Comparison of ENCODE assay signal across 9 cellular contexts in the genomic region with DNA sequence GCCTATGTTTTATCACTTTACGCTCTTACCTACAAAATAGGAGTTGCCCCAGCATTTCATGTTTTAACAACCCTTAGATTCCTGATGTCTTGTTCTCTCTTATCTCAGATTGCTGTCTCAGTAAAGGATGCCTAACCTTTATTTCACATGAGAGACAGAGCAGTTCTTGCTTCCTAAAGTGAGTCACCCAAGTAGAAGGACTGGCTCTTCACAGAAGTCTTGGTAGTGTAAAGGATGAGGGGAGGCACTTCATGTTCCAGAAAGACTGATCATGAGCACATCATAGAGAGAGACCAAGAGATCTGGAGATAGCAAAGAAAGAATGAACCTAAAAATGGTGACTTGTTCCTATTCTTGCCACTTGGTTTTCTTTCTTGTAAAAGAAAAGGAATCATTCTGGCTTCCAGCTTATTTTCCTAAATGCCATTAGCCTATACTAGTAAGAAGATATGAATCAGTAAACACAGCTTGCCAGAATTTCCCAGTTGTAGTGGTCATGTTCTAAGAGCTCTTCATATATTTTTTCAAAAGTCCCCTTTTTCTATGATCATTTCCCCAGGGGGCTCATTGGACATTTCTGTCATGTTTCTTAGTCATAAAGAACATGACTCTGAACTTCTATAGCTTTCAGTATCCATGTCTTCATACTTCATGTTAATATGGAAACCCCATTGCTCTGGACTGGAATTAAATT. TPM values are rescaled to one million over a fixed set of nuclear protein-coding genes. Genes with fewer than 3 reads are reported as not detected.
DNase-seq lines count a peak whose midpoint lies in the region; ATAC-seq, FAIRE-seq and TF ChIP-seq lines count a peak whose summit lies in the region.
"Had no signal": no experiment of that assay in that cellular context is flagged by ENCODE, and none has a peak within 500 bp of the region (broad histone marks: within the 10 kb centered on the region; RNA-seq: fewer than 3 reads in every experiment).

No MANE protein-coding gene starts in this region.

- H3K4me1 Mint-ChIP-seq in astrocyte (ENCODE audit: low read depth, unreplicated experiment) (peaks cover 13% of the 10 kb centered on the region), endodermal cell (no peaks in the 10 kb centered on the region)

- no peaks in the 10 kb centered on the region for H3K9me3 Mint-ChIP-seq in astrocyte (ENCODE audit: unreplicated experiment)
- no peaks in the 10 kb centered on the region for H3K9me3 Mint-ChIP-seq in endodermal cell

- H3K4me3 ChIP-seq in astrocyte (ENCODE audit: insufficient read depth, low read depth, low read length) (no peak overlapping the region), endodermal cell (ENCODE audit: low read length) (no peak overlapping the region)

- no peaks in the 10 kb centered on the region for H3K79me2 ChIP-seq in astrocyte (ENCODE audit: insufficient read depth, low read length)

- no peak for TF ChIP-seq CTCF in astrocyte (IDR thresholded peaks at IDR 0.05; ENCODE audit: insufficient read depth, low read depth, low read length)
- no peak for TF ChIP-seq CTCF in endodermal cell (conservative IDR thresholded peaks at IDR 0.05)

- no peak overlapping the region for H3K27ac ChIP-seq in astrocyte (ENCODE audit: low read depth, low read length)
- no peak overlapping the region for H3K27ac ChIP-seq in endodermal cell (ENCODE audit: low read depth, low read length)

- H3K27ac Mint-ChIP-seq in astrocyte (ENCODE audit: unreplicated experiment) (no peak overlapping the region), endodermal cell (no peak overlapping the region)

- H3K4me3 Mint-ChIP-seq in astrocyte (ENCODE audit: unreplicated experiment) (no peak overlapping the region), endodermal cell (no peak overlapping the region)

- H3K4me1 ChIP-seq in astrocyte (ENCODE audit: insufficient read depth, low read length), result peaks cover 7% of the 10 kb centered on the region
- no peaks in the 10 kb centered on the region for H3K4me1 ChIP-seq in endodermal cell (ENCODE audit: control insufficient read depth, insufficient read depth, low read length)

- H3K27me3 Mint-ChIP-seq in astrocyte (ENCODE audit: low read depth, unreplicated experiment) (no peaks in the 10 kb centered on the region), endodermal cell (ENCODE audit: insufficient read depth) (no peaks in the 10 kb centered on the region)

- H3K36me3 Mint-ChIP-seq in astrocyte (ENCODE audit: low read depth, unreplicated experiment), result peaks cover 3% of the 10 kb centered on the region
- H3K36me3 Mint-ChIP-seq in endodermal cell (ENCODE audit: low read depth), result no peaks in the 10 kb centered on the region

- ATAC-seq in GM19452 (IDR thresholded peaks at IDR 0.05; ENCODE audit: unreplicated experiment), result peak; percentile 85
- ATAC-seq in HG03064 (IDR thresholded peaks at IDR 0.05; ENCODE audit: low read depth, unreplicated experiment), result peak; percentile 89
- ATAC-seq: esophagus mucosa had no signal

- H3K27me3 ChIP-seq in astrocyte (ENCODE audit: insufficient read depth, low read length) (no peaks in the 10 kb centered on the region), endodermal cell (ENCODE audit: control insufficient read depth, insufficient read depth, low read length, poor library complexity, severe bottlenecking) (no peaks in the 10 kb centered on the region)

- H3K9ac ChIP-seq in astrocyte (ENCODE audit: low read length) (no peak overlapping the region), endodermal cell (ENCODE audit: extremely low read depth, low read length, poor library complexity, severe bottlenecking) (no peak overlapping the region)

- DNase-seq in EL, result peak; percentile 48
- DNase-seq in astrocyte (ENCODE audit: low read depth), result peak; percentile 52
- DNase-seq in SW480 (ENCODE audit: low spot score), result no peak
- DNase-seq in endodermal cell, result no peak
- no peak for DNase-seq in 8988T
- DNase-seq in hypothalamus (lab: John Stamatoyannopoulos, UW), result no peak

- no peak overlapping the region for H2AFZ ChIP-seq in astrocyte (ENCODE audit: low read depth, low read length)

- peak; percentile 73 for FAIRE-seq in astrocyte (lab: Jason Lieb, UNC)

- H4K20me1 ChIP-seq in astrocyte (ENCODE audit: insufficient read depth, low read length), result no peaks in the 10 kb centered on the region

- H3K9me3 ChIP-seq in astrocyte (ENCODE audit: insufficient read depth, low read depth, low read length) (no peaks in the 10 kb centered on the region), endodermal cell (ENCODE audit: control insufficient read depth, low read length) (no peaks in the 10 kb centered on the region)

- 100% methylated on average over 1 of the region's 1 CpG for WGBS in endodermal cell (ENCODE audit: insufficient coverage in 1 of 2, insufficient read length in 1 of 2), 2 experiments

- H3K36me3 ChIP-seq in astrocyte (ENCODE audit: insufficient read depth, low read length) (no peaks in the 10 kb centered on the region), endodermal cell (ENCODE audit: control insufficient read depth, insufficient read depth, low read length) (no peaks in the 10 kb centered on the region)

- H3K4me2 ChIP-seq in astrocyte (ENCODE audit: low read length), result peak overlapping the region; percentile 46

RNA-seq across cellular contexts. Expression of a gene that starts 54.9 kb away (rescaled TPM):
- total RNA-seq in astrocyte (27.4 and 33.8 TPM in 2 replicates), endodermal cell (10 to 100 TPM; 15.2 to 16.5 TPM)
- 28.2 TPM for polyA plus RNA-seq in endodermal cell (2013, experiment 1 of 2)
- 26.1 TPM for polyA plus RNA-seq in endodermal cell (2013, experiment 2 of 2)

Comparison
In these comparisons a context has a peak if more than half of its experiments do, and no peak if none do; other contexts are left out.
1. DNase-seq: peak in EL (single experiment) and astrocyte (single experiment); none in SW480 (single experiment), endodermal cell (single experiment), 8988T (single experiment) and hypothalamus (0 of 51).